11 cellular contexts compared by ENCODE assay signal in the genomic region with DNA sequence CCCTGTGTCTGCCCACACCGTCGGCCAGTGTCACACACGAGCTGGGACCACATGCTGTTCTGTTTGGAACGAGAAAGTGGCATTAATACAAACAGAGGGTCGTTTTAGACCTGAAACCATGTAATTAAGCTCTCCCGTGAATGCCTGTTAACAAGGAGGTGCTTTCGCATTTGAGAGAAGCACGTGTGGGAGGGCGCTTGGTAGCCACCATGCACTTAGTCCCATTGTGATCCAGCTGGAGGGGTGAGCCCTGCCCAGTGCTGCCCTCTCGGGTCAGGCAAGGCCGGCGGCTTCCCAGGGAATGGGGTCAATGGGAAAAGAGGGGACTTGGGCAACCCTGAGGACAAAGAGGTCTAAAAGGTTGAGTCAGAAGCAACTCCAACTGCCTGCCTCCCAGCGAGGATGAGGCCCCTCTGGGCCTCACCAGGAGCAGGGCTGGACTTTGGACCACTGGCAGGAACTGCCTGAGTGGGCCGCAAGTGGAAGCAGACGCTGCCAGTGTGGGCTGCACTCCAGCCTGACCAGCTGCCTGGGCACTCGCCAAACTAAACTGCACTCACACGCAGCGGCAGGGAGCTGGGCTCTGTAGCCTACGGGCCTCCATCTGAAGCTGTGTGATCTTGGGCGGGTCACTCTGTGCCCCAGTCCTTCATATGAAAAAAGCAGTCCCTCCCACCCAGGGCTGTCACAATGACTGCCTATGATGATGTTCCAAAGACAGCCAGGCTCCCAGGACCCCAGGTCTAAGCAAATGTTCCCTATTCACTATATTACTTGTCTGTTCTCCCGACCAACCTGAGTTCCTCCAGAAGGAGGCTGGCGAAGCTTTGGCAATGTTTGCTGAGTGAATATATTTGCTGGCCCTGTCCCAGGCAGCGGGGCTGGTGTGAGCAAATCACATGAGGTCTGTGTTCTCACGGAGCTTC.
A peak's percentile ranks its signal among the peaks of the same experiment; 100 is the strongest.
DNase-seq lines count a peak whose midpoint lies in the region; ATAC-seq and TF ChIP-seq lines count a peak whose summit lies in the region.
"Had no signal": no experiment of that assay in that cellular context is flagged by ENCODE, and none has a peak within 500 bp of the region (broad histone marks: within the 10 kb centered on the region; RNA-seq: fewer than 3 reads in every experiment).

No MANE protein-coding gene starts in this region.

- H3K4me1 ChIP-seq in RWPE2 (ENCODE audit: insufficient read depth, poor library complexity, severe bottlenecking) (no peaks in the 10 kb centered on the region), sigmoid colon (peaks cover 0 to 8% (median 0%) of the 10 kb centered on the region in 4 donors)

- TF ChIP-seq POLR2A in sigmoid colon (IDR thresholded peaks at IDR 0.05), result no peak

- H3K9me3 ChIP-seq in RWPE2 (ENCODE audit: severe bottlenecking) (peaks cover 4% of the 10 kb centered on the region), sigmoid colon (peaks cover 0 to 6% (median 0%) of the 10 kb centered on the region in 4 donors)

- H3K4me3 ChIP-seq in H7 (ENCODE audit: insufficient read depth, low read depth, low read length) (no peak overlapping the region), RWPE2 (ENCODE audit: severe bottlenecking) (no peak overlapping the region), sigmoid colon (no peak overlapping the region)
- H3K4me3 ChIP-seq: SK-N-MC had no signal

- TF ChIP-seq EP300 in sigmoid colon (IDR thresholded peaks at IDR 0.05), result no peak

- ATAC-seq in RWPE2 (ENCODE audit: low read depth), result no peak
- no peak for ATAC-seq in GM21526 (IDR thresholded peaks at IDR 0.05; ENCODE audit: low FRiP score, unreplicated experiment)

- H3K27me3 ChIP-seq in H7 (ENCODE audit: control insufficient read depth, insufficient read depth, low read length) (no peaks in the 10 kb centered on the region), RWPE2 (ENCODE audit: insufficient read depth, poor library complexity, severe bottlenecking) (no peaks in the 10 kb centered on the region), sigmoid colon (no peaks in the 10 kb centered on the region)

- peak; percentile 67 for DNase-seq in H7
- peak; percentile 26 for DNase-seq in RWPE2 (ENCODE audit: low spot score)
- peak; percentile 33 for DNase-seq in globus pallidus (ENCODE audit: low spot score)
- peak; percentile 52 for DNase-seq in sigmoid colon
- no peak for DNase-seq in stimulated activated CD4-positive, alpha-beta T cell treated with anti-CD3 and anti-CD28 coated beads, Interleukin-1b, Interleukin-23, amount 100 ng/mL, for 48 hours
- DNase-seq in stimulated activated naive CD4-positive, alpha-beta T cell treated with Interleukin-2 at 50 U/mL for 16 hours (lab: John Stamatoyannopoulos, UW), result no peak
- DNase-seq in germinal center (ENCODE audit: low spot score), result no peak
- DNase-seq: central memory CD4-positive, alpha-beta T cell; occipital lobe had no signal

- WGBS in sigmoid colon, 2 donors, result 40 to 72% methylated on average over 24 of the region's 24 CpGs

- TF ChIP-seq CTCF in RWPE2 (IDR thresholded peaks at IDR 0.05; ENCODE audit: poor library complexity, severe bottlenecking) (no peak), sigmoid colon (IDR thresholded peaks at IDR 0.05) (no peak)

- intact Hi-C loops in sigmoid colon (cut with DNase I), result no loop called here

- no peak overlapping the region for H3K27ac ChIP-seq in RWPE2 (ENCODE audit: poor library complexity, severe bottlenecking)
- H3K27ac ChIP-seq in sigmoid colon, result no peak overlapping the region
- H3K27ac ChIP-seq: SK-N-MC had no signal

- peaks cover 5% of the 10 kb centered on the region; the same call in 1 of the 2 replicates for H3K36me3 ChIP-seq in H7 (replicated peaks; ENCODE audit: control insufficient read depth, insufficient read depth, low read length)
- H3K36me3 ChIP-seq in RWPE2 (ENCODE audit: low read depth), result no peaks in the 10 kb centered on the region; the same call in 1 of the 2 replicates
- H3K36me3 ChIP-seq in sigmoid colon, result peaks cover 0 to 14% (median 1%) of the 10 kb centered on the region in 4 donors

Comparison
In these comparisons a context has a peak if more than half of its experiments do, and no peak if none do; other contexts are left out.
1. DNase-seq: peak in H7 (single experiment), RWPE2 (single experiment), globus pallidus (single experiment) and sigmoid colon (single experiment); none in stimulated activated CD4-positive, alpha-beta T cell treated with anti-CD3 and anti-CD28 coated beads, Interleukin-1b, Interleukin-23, amount 100 ng/mL, for 48 hours (single experiment), stimulated activated naive CD4-positive, alpha-beta T cell treated with Interleukin-2 at 50 U/mL for 16 hours (single experiment) and germinal center (single experiment).